In the genomic region with DNA sequence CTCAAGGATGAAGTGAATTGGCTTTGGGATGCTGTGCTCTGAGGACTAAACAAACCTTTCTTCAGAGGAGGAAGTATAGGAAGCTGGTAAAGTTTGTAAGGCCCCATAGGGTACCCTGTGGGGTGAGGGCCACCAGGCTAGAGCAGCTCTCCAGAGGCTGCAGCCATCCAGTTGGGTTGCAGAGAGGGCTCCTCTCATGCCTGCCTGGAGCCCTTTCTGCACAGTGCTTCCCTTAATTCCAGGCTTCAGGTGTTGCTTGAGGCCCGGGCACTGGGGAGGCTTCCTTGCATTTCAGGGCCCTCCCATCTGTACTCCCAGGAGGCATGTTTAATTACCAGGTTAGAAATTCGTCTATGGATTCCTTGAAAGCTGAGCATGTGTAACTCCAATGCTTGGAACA, we compare ENCODE assay signal across 16 cellular contexts.
A peak's percentile ranks its signal among the peaks of the same experiment; 100 is the strongest.
DNase-seq lines count a peak whose midpoint lies in the region; ATAC-seq and TF ChIP-seq lines count a peak whose summit lies in the region.
"Had no signal": no experiment of that assay in that cellular context is flagged by ENCODE, and none has a peak within 500 bp of the region (broad histone marks: within the 10 kb centered on the region; RNA-seq: fewer than 3 reads in every experiment).

No MANE protein-coding gene starts in this region.

- no peak overlapping the region for H3K4me2 ChIP-seq in H9 (ENCODE audit: insufficient read depth, insufficient read length, low read length)

- no peak overlapping the region for H3K56ac ChIP-seq in H9 (ENCODE audit: insufficient read length, low read depth, low read length)

- no peak overlapping the region for H2AFZ ChIP-seq in H9 (ENCODE audit: low read length)

- H3K4me1 ChIP-seq in H9 (ENCODE audit: insufficient read depth, low read length): no peaks in the 10 kb centered on the region
- no peaks in the 10 kb centered on the region for H3K4me1 ChIP-seq in endodermal cell (ENCODE audit: control insufficient read depth, insufficient read depth, low read length)
- peaks cover 0 to 19% (median 15%) of the 10 kb centered on the region in 4 donors for H3K4me1 ChIP-seq in sigmoid colon

- no peaks in the 10 kb centered on the region for H3K79me2 ChIP-seq in H9 (ENCODE audit: insufficient read depth, low read length)

- H3K27ac Mint-ChIP-seq in H9 (no peak overlapping the region), endodermal cell (no peak overlapping the region)
- H3K27ac Mint-ChIP-seq: CD14-positive monocyte; CD8-positive, alpha-beta T cell had no signal

- no peak overlapping the region for H3T11ph ChIP-seq in H9 (ENCODE audit: low read length)

- H4K20me1 ChIP-seq in H9 (ENCODE audit: control insufficient read depth, insufficient read depth, insufficient read length): no peaks in the 10 kb centered on the region

- H2BK120ac ChIP-seq in H9 (ENCODE audit: low read depth, low read length, poor library complexity, severe bottlenecking): no peak overlapping the region

- H3K4me1 Mint-ChIP-seq in H9: no peaks in the 10 kb centered on the region
- H3K4me1 Mint-ChIP-seq in endodermal cell: no peaks in the 10 kb centered on the region
- H3K4me1 Mint-ChIP-seq: CD14-positive monocyte had no signal

- H4K8ac ChIP-seq in H9 (replicated peaks; ENCODE audit: insufficient read length, low read depth, low read length): no peak overlapping the region

- no peaks in the 10 kb centered on the region for H3K36me3 ChIP-seq in endodermal cell (ENCODE audit: control insufficient read depth, insufficient read depth, low read length)
- no peaks in the 10 kb centered on the region for H3K36me3 ChIP-seq in sigmoid colon

- H2BK15ac ChIP-seq in H9 (ENCODE audit: low read depth, low read length): no peak overlapping the region

- H3K9ac ChIP-seq in H9 (ENCODE audit: extremely low read depth, insufficient read length, low read length) (no peak overlapping the region), endodermal cell (ENCODE audit: extremely low read depth, low read length, poor library complexity, severe bottlenecking) (no peak overlapping the region)

- H3K23me2 ChIP-seq in H9 (ENCODE audit: insufficient read length, low read depth, low read length, poor library complexity, severe bottlenecking): no peaks in the 10 kb centered on the region

- H2BK5ac ChIP-seq in H9 (ENCODE audit: insufficient read length, low read length): no peak overlapping the region

- DNase-seq in DMS 273 (lab: John Stamatoyannopoulos, UW; ENCODE audit: unreplicated experiment): peak; percentile 48
- DNase-seq in DMS 273 treated with DMSO at 0.1 percent for 48 hours (lab: John Stamatoyannopoulos, UW): no peak
- DNase-seq in H9: peak; percentile 6
- peak; percentile 24 for DNase-seq in endodermal cell
- peak; percentile 12 for DNase-seq in sigmoid colon
- DNase-seq in ureter (ENCODE audit: low spot score): no peak
- DNase-seq: COR-L47, DMS53, GF-D8 had no signal

- no peak for TF ChIP-seq EP300 in sigmoid colon (IDR thresholded peaks at IDR 0.05)

- H3K4me3 Mint-ChIP-seq in H9 (no peak overlapping the region), endodermal cell (no peak overlapping the region)
- H3K4me3 Mint-ChIP-seq: CD14-positive monocyte; CD8-positive, alpha-beta T cell had no signal

- H3K36me3 Mint-ChIP-seq in H9 (ENCODE audit: insufficient read depth in 1 of 3, low read depth in 3 of 3) (no peaks in the 10 kb centered on the region), endodermal cell (ENCODE audit: low read depth) (no peaks in the 10 kb centered on the region)
- H3K36me3 Mint-ChIP-seq: CD14-positive monocyte; CD8-positive, alpha-beta T cell had no signal

- intact Hi-C loops in sigmoid colon (cut with DNase I): no loop called here

- H3K4me3 ChIP-seq in endodermal cell (ENCODE audit: low read length) (no peak overlapping the region), sigmoid colon (no peak overlapping the region)

- no peaks in the 10 kb centered on the region for H3K79me1 ChIP-seq in H9 (ENCODE audit: insufficient read depth, low read depth, low read length, poor library complexity, severe bottlenecking)

- ATAC-seq in GM21528 (IDR thresholded peaks at IDR 0.05; ENCODE audit: low FRiP score, unreplicated experiment) (no peak), HG03469 (IDR thresholded peaks at IDR 0.05; ENCODE audit: unreplicated experiment) (no peak)
- ATAC-seq: CD8-positive, alpha-beta T cell; HCT116; HepG2 had no signal

- no peak for TF ChIP-seq POLR2A in sigmoid colon (IDR thresholded peaks at IDR 0.05)

- H3K4ac ChIP-seq in H9 (ENCODE audit: low read depth, low read length): no peak overlapping the region

- H3K27me3 ChIP-seq in H9 (ENCODE audit: insufficient read depth, low read length) (no peaks in the 10 kb centered on the region), endodermal cell (ENCODE audit: control insufficient read depth, insufficient read depth, low read length, poor library complexity, severe bottlenecking) (no peaks in the 10 kb centered on the region), sigmoid colon (no peaks in the 10 kb centered on the region)

- H4K5ac ChIP-seq in H9 (ENCODE audit: insufficient read length, low read depth, low read length): no peak overlapping the region

- H3K9me3 Mint-ChIP-seq in H9: no peaks in the 10 kb centered on the region
- H3K9me3 Mint-ChIP-seq in endodermal cell: no peaks in the 10 kb centered on the region
- H3K9me3 Mint-ChIP-seq: CD8-positive, alpha-beta T cell had no signal

- H3K27me3 Mint-ChIP-seq in H9 (ENCODE audit: low read depth) (peaks cover 4% of the 10 kb centered on the region; the same call in 1 of the 2 replicates), endodermal cell (ENCODE audit: insufficient read depth) (peaks cover 6% of the 10 kb centered on the region)

- TF ChIP-seq CTCF in H9 (conservative IDR thresholded peaks at IDR 0.05) (no peak), endodermal cell (conservative IDR thresholded peaks at IDR 0.05) (no peak), sigmoid colon (IDR thresholded peaks at IDR 0.05) (no peak)

- no peak overlapping the region for H2AK5ac ChIP-seq in H9 (ENCODE audit: insufficient read length, low read length)

- no peak overlapping the region for H4K91ac ChIP-seq in H9 (ENCODE audit: insufficient read length, low read depth, low read length)

- H3K23ac ChIP-seq in H9 (ENCODE audit: insufficient read length, low read depth, low read length): no peak overlapping the region

- no peak overlapping the region for H3K18ac ChIP-seq in H9 (ENCODE audit: insufficient read length, low read depth, low read length)

- H2BK12ac ChIP-seq in H9 (ENCODE audit: insufficient read length, low read depth, low read length): no peak overlapping the region

- H3K27ac ChIP-seq in H9 (ENCODE audit: insufficient read length, low read depth, low read length) (no peak overlapping the region), endodermal cell (ENCODE audit: low read depth, low read length) (no peak overlapping the region), sigmoid colon (no peak overlapping the region)
- H3K27ac ChIP-seq: 22Rv1 had no signal

- H2BK20ac ChIP-seq in H9 (ENCODE audit: low read depth, low read length, poor library complexity, severe bottlenecking): no peak overlapping the region

- no peak overlapping the region for H3K14ac ChIP-seq in H9 (ENCODE audit: insufficient read depth, low read length)

- no CpG with 5 or more reads among the region's 2 CpGs for WGBS in H9 (ENCODE audit: extremely low coverage, insufficient read length, low lambda C conversion rate)
- 56 to 73% methylated on average over 2 of the region's 2 CpGs for WGBS in endodermal cell (ENCODE audit: insufficient coverage in 1 of 2, insufficient read length in 1 of 2), 2 experiments
- WGBS in sigmoid colon, 2 donors: 31 to 57% methylated on average over 2 of the region's 2 CpGs

- H3K9me3 ChIP-seq in H9 (ENCODE audit: control insufficient read depth, low read depth, low read length): no peaks in the 10 kb centered on the region
- H3K9me3 ChIP-seq in endodermal cell (ENCODE audit: control insufficient read depth, low read length): no peaks in the 10 kb centered on the region
- no peaks in the 10 kb centered on the region for H3K9me3 ChIP-seq in sigmoid colon

Comparison
In these comparisons a context has a peak if more than half of its experiments do, and no peak if none do; other contexts are left out.
1. DNase-seq: peak in DMS 273 (single experiment), H9 (single experiment), endodermal cell (single experiment) and sigmoid colon (single experiment); none in DMS 273 treated with DMSO at 0.1 percent for 48 hours (single experiment) and ureter (single experiment).